18 cellular contexts compared by ENCODE assay signal in the genomic region with DNA sequence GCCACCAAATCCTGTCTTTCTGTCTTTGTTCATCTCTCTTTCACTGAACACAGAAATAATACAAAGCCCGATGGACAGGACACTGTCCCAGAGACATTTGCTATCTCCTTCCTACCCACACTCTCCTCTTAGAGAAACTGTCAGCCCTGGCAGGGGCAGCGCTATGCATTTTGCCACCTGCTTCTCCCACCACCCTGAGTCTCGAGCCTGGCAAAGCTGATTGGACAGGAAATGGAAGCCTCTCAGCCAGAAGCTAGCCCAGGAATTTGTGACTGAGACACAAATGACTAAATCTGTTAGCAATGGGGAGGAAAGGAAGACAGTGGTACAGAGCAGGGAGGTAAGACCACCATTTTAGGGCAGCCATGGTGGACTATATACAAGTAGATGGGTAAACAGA. TPM values are rescaled to one million over a fixed set of nuclear protein-coding genes. Genes with fewer than 3 reads are reported as not detected.
DNase-seq lines count a peak whose midpoint lies in the region; ATAC-seq and TF ChIP-seq lines count a peak whose summit lies in the region.
"Had no signal": no experiment of that assay in that cellular context is flagged by ENCODE, and none has a peak within 500 bp of the region (broad histone marks: within the 10 kb centered on the region; RNA-seq: fewer than 3 reads in every experiment).

No MANE protein-coding gene starts in this region.

- no peak overlapping the region for H2BK5ac ChIP-seq in mesendoderm (ENCODE audit: low read length)

- no CpG with 5 or more reads among the region's 3 CpGs for WGBS in mesendoderm (ENCODE audit: extremely low coverage, insufficient coverage, low lambda C conversion rate)

- TF ChIP-seq POLR2A in GM18505 (IDR thresholded peaks at IDR 0.05; ENCODE audit: borderline replicate concordance, extremely low read depth, insufficient read depth, insufficient read length): no peak

- H3K4me2 ChIP-seq in mesendoderm (ENCODE audit: low read length): no peak overlapping the region
- H3K4me2 ChIP-seq: BLaER1 treated with 17β-estradiol and CSF1 and Interleukin-3, amounts not matched to agents 10 nM and 100 nM had no signal

- no peaks in the 10 kb centered on the region for H3K79me2 ChIP-seq in mesendoderm (ENCODE audit: control insufficient read depth, insufficient read depth, low read length)

- H3K79me1 ChIP-seq in mesendoderm (ENCODE audit: low read length): no peaks in the 10 kb centered on the region

- H3K4me3 ChIP-seq in MG63 (no peak overlapping the region), mesendoderm (ENCODE audit: low read length) (no peak overlapping the region), thoracic aorta (no peak overlapping the region)
- H3K4me3 ChIP-seq: BLaER1 treated with 17β-estradiol and CSF1 and Interleukin-3, amounts not matched to agents 10 nM and 100 nM; GM12878 had no signal

- DNase-seq in NCI-H748 (lab: John Stamatoyannopoulos, UW; ENCODE audit: unreplicated experiment): peak; percentile 9
- no peak for DNase-seq in NCI-H748 treated with DMSO at 0.1 percent for 48 hours (lab: John Stamatoyannopoulos, UW)
- peak; percentile 41 for DNase-seq in MG63
- DNase-seq in mesendoderm: peak; percentile 31
- no peak for DNase-seq in thoracic aorta (ENCODE audit: low spot score)
- DNase-seq in superior temporal gyrus (ENCODE audit: extremely low spot score): no peak
- no peak for DNase-seq in HK-2 (ENCODE audit: unreplicated experiment)
- DNase-seq: CD4-positive, CD25-positive, alpha-beta regulatory T cell; DMS53; H7; IMR-90; KBM-7 had no signal

- H3K36me3 ChIP-seq in MG63: no peaks in the 10 kb centered on the region
- no peaks in the 10 kb centered on the region for H3K36me3 ChIP-seq in mesendoderm (ENCODE audit: control insufficient read depth, insufficient read depth, low read length)
- no peaks in the 10 kb centered on the region for H3K36me3 ChIP-seq in thoracic aorta
- H3K36me3 ChIP-seq: BLaER1 treated with 17β-estradiol and CSF1 and Interleukin-3, amounts not matched to agents 10 nM and 100 nM had no signal

- H3K9me3 ChIP-seq in MG63 (no peaks in the 10 kb centered on the region), thoracic aorta (no peaks in the 10 kb centered on the region)

- ATAC-seq in thoracic aorta (ENCODE audit: insufficient number of reproducible peaks, low FRiP score, low read depth) (peak; percentile 24), GM18505 (IDR thresholded peaks at IDR 0.05; ENCODE audit: unreplicated experiment) (no peak)
- ATAC-seq: GM12878 had no signal

- H3K18ac ChIP-seq in mesendoderm (ENCODE audit: low read length): no peak overlapping the region

- H4K5ac ChIP-seq in mesendoderm (ENCODE audit: low read length): no peak overlapping the region

- no peak overlapping the region for H3K9ac ChIP-seq in mesendoderm (ENCODE audit: low read length)
- H3K9ac ChIP-seq: BLaER1 treated with 17β-estradiol and CSF1 and Interleukin-3, amounts not matched to agents 10 nM and 100 nM had no signal

- H3K27ac ChIP-seq in mesendoderm (ENCODE audit: low read depth, low read length) (no peak overlapping the region), thoracic aorta (no peak overlapping the region)
- H3K27ac ChIP-seq: 22Rv1; BLaER1 treated with 17β-estradiol and CSF1 and Interleukin-3, amounts not matched to agents 10 nM and 100 nM; HL-60 had no signal

- no peak overlapping the region for H3K23ac ChIP-seq in mesendoderm (ENCODE audit: low read length)

- H3K4me1 ChIP-seq in mesendoderm (ENCODE audit: control insufficient read depth, low read depth, low read length) (no peaks in the 10 kb centered on the region), thoracic aorta (ENCODE audit: control insufficient read depth in 1 of 2, low read depth in 2 of 2) (no peaks in the 10 kb centered on the region)

- H2AK5ac ChIP-seq in mesendoderm (ENCODE audit: low read length): no peak overlapping the region

- TF ChIP-seq CTCF in thoracic aorta (IDR thresholded peaks at IDR 0.05): no peak

- H3K27me3 ChIP-seq in MG63 (no peaks in the 10 kb centered on the region), mesendoderm (ENCODE audit: insufficient read depth, low read length, poor library complexity) (no peaks in the 10 kb centered on the region), thoracic aorta (replicated peaks; ENCODE audit: insufficient read depth) (no peaks in the 10 kb centered on the region)
- H3K27me3 ChIP-seq: BLaER1 treated with 17β-estradiol and CSF1 and Interleukin-3, amounts not matched to agents 10 nM and 100 nM had no signal

- H3K4ac ChIP-seq in mesendoderm (ENCODE audit: low read depth, low read length): no peak overlapping the region

- H4K8ac ChIP-seq in mesendoderm (ENCODE audit: low read depth, low read length): no peak overlapping the region

- no peak overlapping the region for H2BK15ac ChIP-seq in mesendoderm (replicated peaks; ENCODE audit: low read depth)

- H3K56ac ChIP-seq in mesendoderm (ENCODE audit: low read length): no peak overlapping the region

- no peak overlapping the region for H2BK120ac ChIP-seq in mesendoderm (ENCODE audit: low read depth, low read length)

RNA-seq across cellular contexts. Expression of gene GALNT18, which starts 14.9 kb away (rescaled TPM):
- total RNA-seq in MG63 (2014; rRNA removed; shearing (Covaris generic); ENCODE audit: low replicate concordance): 12.9 and 25.3 TPM in 2 replicates
- polyA plus RNA-seq in mesendoderm (2013, experiment 1 of 2): 1.2 TPM
- polyA plus RNA-seq in mesendoderm (2013, experiment 2 of 2): 1.1 TPM
- total RNA-seq in thoracic aorta: 10 to 100 TPM; 28.2 to 57.8 TPM
- total RNA-seq: CD4-positive, CD25-positive, alpha-beta regulatory T cell; G401 had no signal

Comparison
In these comparisons a context has a peak if more than half of its experiments do, and no peak if none do; other contexts are left out.
1. DNase-seq: peak in NCI-H748 (single experiment), MG63 (single experiment) and mesendoderm (single experiment); none in NCI-H748 treated with DMSO at 0.1 percent for 48 hours (single experiment), thoracic aorta (single experiment), superior temporal gyrus (single experiment) and HK-2 (single experiment).